ENCODE assay signal across 9 cellular contexts in the genomic region with DNA sequence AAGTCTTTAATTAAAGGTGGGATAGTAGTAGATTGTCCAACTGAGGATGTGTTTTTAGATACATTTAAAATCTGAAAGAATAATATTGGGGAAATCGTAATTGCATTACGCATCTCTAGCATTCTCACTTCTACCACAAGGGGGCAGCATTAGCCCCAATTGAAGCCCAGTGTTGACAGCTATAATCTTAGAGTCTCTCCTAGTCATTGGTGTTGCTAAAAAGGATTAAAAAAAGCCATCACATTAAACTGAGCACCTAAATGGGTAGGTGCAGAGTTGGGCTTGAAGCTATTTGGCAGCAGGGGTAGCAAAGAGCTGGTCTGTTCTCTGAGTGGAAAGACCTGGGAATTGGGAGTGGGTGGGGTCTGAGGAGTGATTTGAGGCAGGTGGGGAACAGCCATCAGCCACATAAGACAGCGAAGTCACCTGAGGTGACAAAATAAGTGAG.
A peak's percentile ranks its signal among the peaks of the same experiment; 100 is the strongest.
DNase-seq lines count a peak whose midpoint lies in the region; ATAC-seq and TF ChIP-seq lines count a peak whose summit lies in the region.
"Had no signal": no experiment of that assay in that cellular context is flagged by ENCODE, and none has a peak within 500 bp of the region (broad histone marks: within the 10 kb centered on the region; RNA-seq: fewer than 3 reads in every experiment).

No MANE protein-coding gene starts in this region.

- H3K27me3 Mint-ChIP-seq in brain: peaks cover 3% of the 10 kb centered on the region

- H3K9me3 Mint-ChIP-seq in brain: peaks cover 0 to 8% (median 2%) of the 10 kb centered on the region in 5 experiments

- no peak overlapping the region for H3K4me3 ChIP-seq in Jurkat, Clone E6-1 (ENCODE audit: low read length)
- H3K4me3 ChIP-seq: BLaER1 had no signal

- peak; percentile 65 for DNase-seq in DMS 273 (lab: John Stamatoyannopoulos, UW; ENCODE audit: unreplicated experiment)
- no peak for DNase-seq in DMS 273 treated with DMSO at 0.1 percent for 48 hours (lab: John Stamatoyannopoulos, UW)
- DNase-seq in Jurkat, Clone E6-1 (ENCODE audit: low read depth, low spot score): peak; percentile 31
- peak; percentile 7 for DNase-seq in SKM-1 treated with dmso at 0.1 percent for 144 hours (lab: John Stamatoyannopoulos, UW; ENCODE audit: unreplicated experiment)
- peak; percentile 37 for DNase-seq in iris pigment epithelial cell (ENCODE audit: low read depth)
- peak; percentile 29 for DNase-seq in stimulated activated CD4-positive, alpha-beta T cell treated with anti-CD3 and anti-CD28 coated beads, Interleukin-2, amount 100 ng/mL, for 4 hours (ENCODE audit: low read depth)

- H3K4me3 Mint-ChIP-seq in brain: no peak overlapping the region

- H3K36me3 Mint-ChIP-seq in brain: no peaks in the 10 kb centered on the region

- no peaks in the 10 kb centered on the region for H3K4me1 Mint-ChIP-seq in brain

- TF ChIP-seq CTCF in brain (conservative IDR thresholded peaks at IDR 0.05): peak; percentile 87 to 90

- ATAC-seq in GM21515 (IDR thresholded peaks at IDR 0.05; ENCODE audit: unreplicated experiment): peak; percentile 88

- H3K27ac Mint-ChIP-seq in brain: peak overlapping the region in 1 of 5 experiments; percentile 90
